In genomic region chr2:162123806-162124758, GRCh38 we compare ENCODE assay signal across 8 cellular contexts. TPM values are rescaled to one million over a fixed set of nuclear protein-coding genes. Genes with fewer than 3 reads are reported as not detected.
DNase-seq lines count a peak whose midpoint lies in the region; ATAC-seq and TF ChIP-seq lines count a peak whose summit lies in the region.

No MANE protein-coding gene starts in this region.

- H3K79me2 ChIP-seq in GM23338 (replicated peaks; ENCODE audit: insufficient read depth), result no peaks in the 10 kb centered on the region

- no peaks in the 10 kb centered on the region for H3K9me2 ChIP-seq in GM23338 (ENCODE audit: insufficient read depth)

- TF ChIP-seq CTCF in GM23338 (conservative IDR thresholded peaks at IDR 0.05; ENCODE audit: low read depth in 2 of 2) (peak in 1 of 2 experiments; percentile 93), VCaP (conservative IDR thresholded peaks at IDR 0.05) (peak; percentile 76)

- no peaks in the 10 kb centered on the region for H3K36me3 ChIP-seq in GM23338 (ENCODE audit: insufficient read depth)

- no peaks in the 10 kb centered on the region for H3K36me3 Mint-ChIP-seq in GM23338 (ENCODE audit: low read depth)

- intact Hi-C loops in sciatic nerve (cut with DNase I), result loop anchor here (10.0 kb wide), 1 partner anchor 119 kb away; no protein-coding TSS in a partner anchor

- H3K4me2 ChIP-seq in GM23338, result no peak overlapping the region

- H3K27ac ChIP-seq in GM23338 (ENCODE audit: low read depth) (no peak overlapping the region), VCaP (peak overlapping the region; percentile 38; the same call in 1 of the 2 replicates)

- no peaks in the 10 kb centered on the region for H3K27me3 ChIP-seq in GM23338 (ENCODE audit: insufficient read depth)

- H3F3A ChIP-seq in GM23338 (replicated peaks; ENCODE audit: low read depth), result no peaks in the 10 kb centered on the region

- H3K27ac Mint-ChIP-seq in GM23338, result no peak overlapping the region

- DNase-seq in DMS79 (lab: John Stamatoyannopoulos, UW), result peak; percentile 15
- DNase-seq in GM23338 (ENCODE audit: low spot score), result peak; percentile 70
- DNase-seq in NCI-H2029 (lab: John Stamatoyannopoulos, UW), result peak; percentile 33
- DNase-seq in glomerular visceral epithelial cell (ENCODE audit: extremely low spot score), result peak; percentile 64
- no peak for DNase-seq in sciatic nerve (ENCODE audit: low spot score)
- DNase-seq in activated CD4-positive, alpha-beta T cell treated with anti-CD3 and anti-CD28 coated beads, Interleukin-2, amount 50 U/mL, for 1 hour, result no peak

- no peaks in the 10 kb centered on the region for H3K4me1 ChIP-seq in GM23338 (ENCODE audit: insufficient read depth)

- no peaks in the 10 kb centered on the region for H4K20me1 ChIP-seq in GM23338 (replicated peaks; ENCODE audit: insufficient read depth)

- no peak overlapping the region for H3K4me3 ChIP-seq in GM23338

- H2AFZ ChIP-seq in GM23338, result peak overlapping the region; percentile 82; the same call in 1 of the 2 replicates

- H3K4me1 Mint-ChIP-seq in GM23338, result peaks cover 5% of the 10 kb centered on the region; the same call in 2 of the 3 replicates

- H3K4me3 Mint-ChIP-seq in GM23338, result no peak overlapping the region

- ATAC-seq in GM23338, result peak; percentile 46; the same call in 2 of the 3 replicates
- peak; percentile 54 for ATAC-seq in sciatic nerve
- no peak for ATAC-seq in HG02610 (IDR thresholded peaks at IDR 0.05; ENCODE audit: unreplicated experiment)

- no peaks in the 10 kb centered on the region for H3K27me3 Mint-ChIP-seq in GM23338 (ENCODE audit: insufficient read depth, low read depth, poor library complexity)

- no peaks in the 10 kb centered on the region for H3K9me3 Mint-ChIP-seq in GM23338

TF ChIP-seq in GM23338, 12 proteins besides CTCF, POLR2A, EP300 and RAD21:
- no peak for TF ChIP-seq EZH2 (IDR thresholded peaks at IDR 0.05; ENCODE audit: low read depth, unreplicated experiment)
- TF ChIP-seq ETS1 (IDR thresholded peaks at IDR 0.05), result no peak
- TF ChIP-seq EZH2phosphoT487 (IDR thresholded peaks at IDR 0.05; ENCODE audit: unreplicated experiment), result no peak
- TF ChIP-seq REST (IDR thresholded peaks at IDR 0.05; ENCODE audit: unreplicated experiment), result no peak
- no peak for TF ChIP-seq STAT1 (IDR thresholded peaks at IDR 0.05; ENCODE audit: unreplicated experiment)
- TF ChIP-seq POLR2AphosphoS5 (IDR thresholded peaks at IDR 0.05; ENCODE audit: low read depth), result no peak
- no peak for TF ChIP-seq ZNF114 (CRISPR knock-in tag; IDR thresholded peaks at IDR 0.05)
- TF ChIP-seq CREB1 (CRISPR knock-in tag; IDR thresholded peaks at IDR 0.05; ENCODE audit: low read depth), result no peak
- TF ChIP-seq NANOG (IDR thresholded peaks at IDR 0.05; ENCODE audit: borderline replicate concordance), result no peak
- TF ChIP-seq JUNB (IDR thresholded peaks at IDR 0.05; ENCODE audit: unreplicated experiment), result no peak
- no peak for TF ChIP-seq ZNF462 (CRISPR knock-in tag; IDR thresholded peaks at IDR 0.05)
- no peak for TF ChIP-seq ZNF331 (CRISPR knock-in tag; IDR thresholded peaks at IDR 0.05; ENCODE audit: low read depth)

RNA-seq across cellular contexts. Expression of gene GCG, which starts 28.0 kb away (rescaled TPM):
- total RNA-seq in GM23338 (2014; rRNA removed; shearing (Covaris generic)), result not detected in 2 replicates
- not detected in 2 replicates for polyA plus RNA-seq in GM23338 (2016; fragmentation: Nextera tagmentation; extraction: Ambion mirVana)
- not detected for total RNA-seq in sciatic nerve

RNA-seq across cellular contexts. Expression of gene DPP4, which starts 50.1 kb away (rescaled TPM):
- total RNA-seq in GM23338 (2014; rRNA removed; shearing (Covaris generic)), result 2.8 and 4.1 TPM in 2 replicates
- 1.0 and 1.5 TPM in 2 replicates for polyA plus RNA-seq in GM23338 (2016; fragmentation: Nextera tagmentation; extraction: Ambion mirVana)
- total RNA-seq in sciatic nerve, result 11.8 TPM

Comparison
In these comparisons a context has a peak if more than half of its experiments do, and no peak if none do; other contexts are left out.
1. DNase-seq: peak in DMS79 (single experiment), GM23338 (single experiment), NCI-H2029 (single experiment) and glomerular visceral epithelial cell (single experiment); none in sciatic nerve (single experiment) and activated CD4-positive, alpha-beta T cell treated with anti-CD3 and anti-CD28 coated beads, Interleukin-2, amount 50 U/mL, for 1 hour (single experiment).